ENCODE assay signal across 18 cellular contexts in the genomic region with DNA sequence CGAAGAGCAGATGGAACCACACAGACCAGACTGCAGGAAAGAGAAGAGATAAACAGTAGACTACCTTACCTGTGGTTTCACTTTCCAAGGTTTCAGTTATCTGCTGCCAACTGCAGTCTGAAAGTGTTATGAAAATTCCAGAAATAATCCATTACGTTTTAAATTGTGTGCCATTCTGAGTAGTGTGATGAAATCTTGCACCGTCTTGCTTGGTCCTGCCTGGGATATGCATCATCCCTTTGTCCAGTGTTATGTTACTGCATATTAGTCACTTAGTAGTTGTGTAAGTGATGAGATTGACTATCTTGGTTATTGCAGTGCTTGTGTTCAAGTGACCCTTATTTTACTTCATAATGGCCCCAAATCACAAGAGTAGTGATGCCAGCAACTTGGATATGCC. TPM values are rescaled to one million over a fixed set of nuclear protein-coding genes. Genes with fewer than 3 reads are reported as not detected.
A peak's percentile ranks its signal among the peaks of the same experiment; 100 is the strongest.
DNase-seq lines count a peak whose midpoint lies in the region; ATAC-seq and TF ChIP-seq lines count a peak whose summit lies in the region.
"Had no signal": no experiment of that assay in that cellular context is flagged by ENCODE, and none has a peak within 500 bp of the region (broad histone marks: within the 10 kb centered on the region; RNA-seq: fewer than 3 reads in every experiment).

No MANE protein-coding gene starts in this region.

- 59% methylated on average over 3 of the region's 3 CpGs for WGBS in suprapubic skin
- WGBS in right lobe of liver (ENCODE audit: insufficient coverage, low coverage, low lambda C conversion rate, missing lambda C conversion rate), result 68% methylated on average over 3 of the region's 3 CpGs

- TF ChIP-seq CTCF in choroid plexus epithelial cell (conservative IDR thresholded peaks at IDR 0.05; ENCODE audit: low read depth, low read length), result no peak
- no peak for TF ChIP-seq CTCF in suprapubic skin (IDR thresholded peaks at IDR 0.05)
- no peak for TF ChIP-seq CTCF in right lobe of liver (IDR thresholded peaks at IDR 0.05)

- no peak overlapping the region for H3K4me3 ChIP-seq in choroid plexus epithelial cell (ENCODE audit: low read depth, low read length)
- no peak overlapping the region for H3K4me3 ChIP-seq in suprapubic skin
- H3K4me3 ChIP-seq in right lobe of liver, result no peak overlapping the region
- H3K4me3 ChIP-seq: ascending aorta, dorsolateral prefrontal cortex, gastroesophageal sphincter had no signal

- H3K27ac ChIP-seq in suprapubic skin, result no peak overlapping the region
- H3K27ac ChIP-seq in right lobe of liver, result no peak overlapping the region
- H3K27ac ChIP-seq: ascending aorta, gastroesophageal sphincter had no signal

- no peaks in the 10 kb centered on the region for H3K27me3 ChIP-seq in suprapubic skin
- H3K27me3 ChIP-seq in right lobe of liver, result no peaks in the 10 kb centered on the region
- H3K27me3 ChIP-seq: ascending aorta, dorsolateral prefrontal cortex, gastroesophageal sphincter had no signal

- no peak for TF ChIP-seq EP300 in suprapubic skin (IDR thresholded peaks at IDR 0.05)

- intact Hi-C loops in right lobe of liver (cut with DNase I), result no loop called here

- no peak for ATAC-seq in HG03378 (IDR thresholded peaks at IDR 0.05; ENCODE audit: unreplicated experiment)
- ATAC-seq in GM21825 (IDR thresholded peaks at IDR 0.05; ENCODE audit: unreplicated experiment), result no peak
- no peak for ATAC-seq in right lobe of liver
- ATAC-seq: activated CD8-positive, alpha-beta T cell treated with anti-CD3 and anti-CD28 coated beads, Interleukin-2, amount 10 ng/mL, durations not matched to agents 7 days and 5 days; gastroesophageal sphincter; Panc1 had no signal

- H3K4me1 ChIP-seq in suprapubic skin (peaks cover 4% of the 10 kb centered on the region), right lobe of liver (no peaks in the 10 kb centered on the region)
- H3K4me1 ChIP-seq: ascending aorta, gastroesophageal sphincter had no signal

- no peaks in the 10 kb centered on the region for H3K9me3 ChIP-seq in suprapubic skin
- no peaks in the 10 kb centered on the region for H3K9me3 ChIP-seq in right lobe of liver
- H3K9me3 ChIP-seq: ascending aorta, gastroesophageal sphincter had no signal

- DNase-seq in EL (peak; percentile 67), NCI-H226 (peak; percentile 57), choroid plexus epithelial cell (ENCODE audit: low read depth) (peak; percentile 6), kidney glomerular epithelial cell (lab: John Stamatoyannopoulos, UW) (peak; percentile 13), suprapubic skin (ENCODE audit: low spot score in 2 of 2) (no peak), right lobe of liver (no peak)
- DNase-seq: activated CD8-positive, alpha-beta T cell treated with anti-CD3 and anti-CD28 coated beads, Interleukin-2, amount 10 ng/mL, durations not matched to agents 7 days and 5 days; dorsolateral prefrontal cortex; NCI-H2029; NCI-H526 treated with DMSO at 0.1 percent for 48 hours; nephron progenitor cell; retina; substantia nigra had no signal

- no peaks in the 10 kb centered on the region for H3K36me3 ChIP-seq in suprapubic skin
- no peaks in the 10 kb centered on the region for H3K36me3 ChIP-seq in right lobe of liver
- H3K36me3 ChIP-seq: ascending aorta, gastroesophageal sphincter had no signal

- no peak for TF ChIP-seq POLR2A in suprapubic skin (IDR thresholded peaks at IDR 0.05)
- no peak for TF ChIP-seq POLR2A in right lobe of liver (IDR thresholded peaks at IDR 0.05)

RNA-seq across cellular contexts. Expression of a gene that starts 33.9 kb away (rescaled TPM):
- 1 to 10 TPM; 1.7 to 3.8 (median 3.5) TPM for total RNA-seq in suprapubic skin
- total RNA-seq in right lobe of liver, result 1 to 10 TPM in 3 of 6 experiments, under 1 TPM in 3; 0.46 to 2.9 (median 1.2) TPM

Comparison
In these comparisons a context has a peak if more than half of its experiments do, and no peak if none do; other contexts are left out.
1. DNase-seq: peak in EL (single experiment), NCI-H226 (single experiment), choroid plexus epithelial cell (single experiment) and kidney glomerular epithelial cell (single experiment); none in suprapubic skin (0 of 2) and right lobe of liver (0 of 3).